1 cellular context compared by ENCODE assay signal in the genomic region with DNA sequence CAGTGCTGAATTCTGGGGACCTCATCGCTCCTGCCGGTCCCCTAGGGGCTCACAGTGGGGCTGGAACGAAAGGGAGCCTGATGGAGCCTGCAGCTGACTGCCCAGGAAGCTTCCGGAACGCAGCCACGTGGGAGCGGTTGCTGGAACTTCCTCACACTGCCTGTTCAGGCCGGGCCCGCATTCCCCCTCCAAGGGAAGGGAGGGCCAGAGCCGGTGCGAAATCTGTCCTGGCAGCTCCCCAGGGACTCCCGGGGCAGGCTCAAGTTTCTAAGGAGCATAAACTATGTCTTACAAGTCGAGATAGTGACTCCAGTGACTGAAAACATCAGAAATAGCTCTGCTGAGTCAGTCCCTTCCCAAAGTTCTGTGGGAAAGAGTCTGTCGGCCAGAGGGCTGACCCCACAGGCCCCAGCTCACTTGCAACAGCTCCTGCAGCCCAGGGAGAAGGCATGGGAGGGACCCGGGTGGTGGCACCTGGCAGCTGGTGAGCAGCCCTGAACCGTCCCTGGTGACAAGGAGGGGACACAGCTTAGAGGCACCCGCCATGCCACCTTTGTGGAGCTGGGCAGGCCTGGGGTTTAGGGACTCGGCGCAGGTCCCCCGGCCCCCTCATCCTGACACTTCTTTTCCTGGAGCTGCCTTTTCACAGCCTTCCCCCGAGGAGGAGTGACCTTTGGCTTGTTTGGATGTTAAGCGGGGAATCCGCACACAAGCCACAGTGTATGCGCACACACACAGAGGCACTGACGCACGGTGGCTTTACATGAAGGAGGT.
TF ChIP-seq lines count a peak whose summit lies in the region.

No MANE protein-coding gene starts in this region.

TF ChIP-seq in HepG2, 621 proteins besides CTCF, POLR2A, EP300 and RAD21 (continued from another document and continues in another):
- TF ChIP-seq, protein P1, sequence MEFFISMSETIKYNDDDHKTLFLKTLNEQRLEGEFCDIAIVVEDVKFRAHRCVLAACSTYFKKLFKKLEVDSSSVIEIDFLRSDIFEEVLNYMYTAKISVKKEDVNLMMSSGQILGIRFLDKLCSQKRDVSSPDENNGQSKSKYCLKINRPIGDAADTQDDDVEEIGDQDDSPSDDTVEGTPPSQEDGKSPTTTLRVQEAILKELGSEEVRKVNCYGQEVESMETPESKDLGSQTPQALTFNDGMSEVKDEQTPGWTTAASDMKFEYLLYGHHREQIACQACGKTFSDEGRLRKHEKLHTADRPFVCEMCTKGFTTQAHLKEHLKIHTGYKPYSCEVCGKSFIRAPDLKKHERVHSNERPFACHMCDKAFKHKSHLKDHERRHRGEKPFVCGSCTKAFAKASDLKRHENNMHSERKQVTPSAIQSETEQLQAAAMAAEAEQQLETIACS (CRISPR knock-in tag; IDR thresholded peaks at IDR 0.05): no peak
- TF ChIP-seq ZFY (CRISPR knock-in tag; IDR thresholded peaks at IDR 0.05) (peak; percentile 45; the same call in 1 of the 2 replicates), HDAC6 (IDR thresholded peaks at IDR 0.05; ENCODE audit: low read depth, low read length) (no peak), MTA1 (CRISPR knock-in tag; IDR thresholded peaks at IDR 0.05; ENCODE audit: borderline replicate concordance) (peak; percentile 38; the same call in 1 of the 2 replicates), TEF (CRISPR knock-in tag; IDR thresholded peaks at IDR 0.05) (no peak), ZNF160 (CRISPR knock-in tag; IDR thresholded peaks at IDR 0.05) (0 out of 2 replicates have a peak, but pooled peaks have one; percentile 34), MYPOP (CRISPR knock-in tag; IDR thresholded peaks at IDR 0.05) (0 out of 2 replicates have a peak, but pooled peaks have one; percentile 13), ZBTB42 (CRISPR knock-in tag; IDR thresholded peaks at IDR 0.05) (no peak), RBAK (CRISPR knock-in tag; IDR thresholded peaks at IDR 0.05) (0 out of 2 replicates have a peak, but pooled peaks have one; percentile 30), RNF2 (conservative IDR thresholded peaks at IDR 0.05; ENCODE audit: low read depth) (no peak), IRX3 (CRISPR knock-in tag; IDR thresholded peaks at IDR 0.05; ENCODE audit: borderline replicate concordance, low read depth) (no peak), NRL (CRISPR knock-in tag; IDR thresholded peaks at IDR 0.05; ENCODE audit: borderline replicate concordance) (no peak), SP140L (CRISPR knock-in tag; IDR thresholded peaks at IDR 0.05; ENCODE audit: borderline replicate concordance) (no peak), ZSCAN29 (CRISPR knock-in tag; conservative IDR thresholded peaks at IDR 0.05) (no peak), ZBTB3 (CRISPR knock-in tag; IDR thresholded peaks at IDR 0.05; ENCODE audit: borderline replicate concordance, low read depth) (no peak), TBX2 (CRISPR knock-in tag; IDR thresholded peaks at IDR 0.05; ENCODE audit: borderline replicate concordance) (peak; percentile 73; the same call in 1 of the 2 replicates), ZBTB20 (CRISPR knock-in tag; IDR thresholded peaks at IDR 0.05; ENCODE audit: borderline replicate concordance, low read depth) (peak; percentile 65; the same call in 1 of the 2 replicates), ZFX (CRISPR knock-in tag; IDR thresholded peaks at IDR 0.05; ENCODE audit: low read depth) (peak; percentile 47; the same call in 1 of the 2 replicates), SIX4 (CRISPR knock-in tag; IDR thresholded peaks at IDR 0.05) (no peak), ZFYVE20 (CRISPR knock-in tag; IDR thresholded peaks at IDR 0.05; ENCODE audit: borderline replicate concordance, low read depth) (0 out of 2 replicates have a peak, but pooled peaks have one; percentile 24), HNRNPLL (IDR thresholded peaks at IDR 0.05; ENCODE audit: low read depth, low read length, poor library complexity, severe bottlenecking) (no peak), ZNF441 (CRISPR knock-in tag; IDR thresholded peaks at IDR 0.05; ENCODE audit: borderline replicate concordance) (no peak), KDM6A (CRISPR knock-in tag; IDR thresholded peaks at IDR 0.05; ENCODE audit: low read depth) (peak; percentile 47; the same call in 1 of the 2 replicates), YEATS4 (CRISPR knock-in tag; IDR thresholded peaks at IDR 0.05; ENCODE audit: borderline replicate concordance) (peak; percentile 26; the same call in 1 of the 2 replicates), ZNF292 (CRISPR knock-in tag; IDR thresholded peaks at IDR 0.05; ENCODE audit: borderline replicate concordance, low read depth) (peak; percentile 84), ZNF20 (CRISPR knock-in tag; IDR thresholded peaks at IDR 0.05) (no peak), GATAD1 (CRISPR knock-in tag; IDR thresholded peaks at IDR 0.05) (0 out of 2 replicates have a peak, but pooled peaks have one; percentile 40), HDAC1 (CRISPR knock-in tag; IDR thresholded peaks at IDR 0.05) (0 out of 2 replicates have a peak, but pooled peaks have one; percentile 44), BCLAF1 (IDR thresholded peaks at IDR 0.05) (no peak), ZNF629 (CRISPR knock-in tag; conservative IDR thresholded peaks at IDR 0.05) (0 out of 2 replicates have a peak, but pooled peaks have one; percentile 34), ZNF18 (CRISPR knock-in tag; IDR thresholded peaks at IDR 0.05; ENCODE audit: insufficient replicate concordance) (peak; percentile 54), SNAPC2 (CRISPR knock-in tag; IDR thresholded peaks at IDR 0.05) (no peak)
- TF ChIP-seq, protein P2, sequence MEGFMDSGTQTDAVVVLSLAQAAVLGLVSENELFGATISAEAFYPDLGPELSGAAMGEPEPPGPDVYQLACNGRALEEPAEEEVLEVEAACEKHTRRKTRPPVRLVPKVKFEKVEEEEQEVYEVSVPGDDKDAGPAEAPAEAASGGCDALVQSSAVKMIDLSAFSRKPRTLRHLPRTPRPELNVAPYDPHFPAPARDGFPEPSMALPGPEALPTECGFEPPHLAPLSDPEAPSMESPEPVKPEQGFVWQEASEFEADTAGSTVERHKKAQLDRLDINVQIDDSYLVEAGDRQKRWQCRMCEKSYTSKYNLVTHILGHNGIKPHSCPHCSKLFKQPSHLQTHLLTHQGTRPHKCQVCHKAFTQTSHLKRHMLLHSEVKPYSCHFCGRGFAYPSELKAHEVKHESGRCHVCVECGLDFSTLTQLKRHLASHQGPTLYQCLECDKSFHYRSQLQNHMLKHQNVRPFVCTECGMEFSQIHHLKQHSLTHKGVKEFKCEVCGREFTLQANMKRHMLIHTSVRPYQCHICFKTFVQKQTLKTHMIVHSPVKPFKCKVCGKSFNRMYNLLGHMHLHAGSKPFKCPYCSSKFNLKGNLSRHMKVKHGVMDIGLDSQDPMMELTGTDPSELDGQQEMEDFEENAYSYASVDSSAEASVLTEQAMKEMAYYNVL (CRISPR knock-in tag; IDR thresholded peaks at IDR 0.05; ENCODE audit: borderline replicate concordance): peak; percentile 81; the same call in 1 of the 2 replicates
- TF ChIP-seq, protein P3, sequence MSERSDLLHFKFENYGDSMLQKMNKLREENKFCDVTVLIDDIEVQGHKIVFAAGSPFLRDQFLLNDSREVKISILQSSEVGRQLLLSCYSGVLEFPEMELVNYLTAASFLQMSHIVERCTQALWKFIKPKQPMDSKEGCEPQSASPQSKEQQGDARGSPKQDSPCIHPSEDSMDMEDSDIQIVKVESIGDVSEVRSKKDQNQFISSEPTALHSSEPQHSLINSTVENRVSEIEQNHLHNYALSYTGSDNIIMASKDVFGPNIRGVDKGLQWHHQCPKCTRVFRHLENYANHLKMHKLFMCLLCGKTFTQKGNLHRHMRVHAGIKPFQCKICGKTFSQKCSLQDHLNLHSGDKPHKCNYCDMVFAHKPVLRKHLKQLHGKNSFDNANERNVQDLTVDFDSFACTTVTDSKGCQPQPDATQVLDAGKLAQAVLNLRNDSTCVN (CRISPR knock-in tag; IDR thresholded peaks at IDR 0.05; ENCODE audit: borderline replicate concordance): no peak
- TF ChIP-seq, protein P4, sequence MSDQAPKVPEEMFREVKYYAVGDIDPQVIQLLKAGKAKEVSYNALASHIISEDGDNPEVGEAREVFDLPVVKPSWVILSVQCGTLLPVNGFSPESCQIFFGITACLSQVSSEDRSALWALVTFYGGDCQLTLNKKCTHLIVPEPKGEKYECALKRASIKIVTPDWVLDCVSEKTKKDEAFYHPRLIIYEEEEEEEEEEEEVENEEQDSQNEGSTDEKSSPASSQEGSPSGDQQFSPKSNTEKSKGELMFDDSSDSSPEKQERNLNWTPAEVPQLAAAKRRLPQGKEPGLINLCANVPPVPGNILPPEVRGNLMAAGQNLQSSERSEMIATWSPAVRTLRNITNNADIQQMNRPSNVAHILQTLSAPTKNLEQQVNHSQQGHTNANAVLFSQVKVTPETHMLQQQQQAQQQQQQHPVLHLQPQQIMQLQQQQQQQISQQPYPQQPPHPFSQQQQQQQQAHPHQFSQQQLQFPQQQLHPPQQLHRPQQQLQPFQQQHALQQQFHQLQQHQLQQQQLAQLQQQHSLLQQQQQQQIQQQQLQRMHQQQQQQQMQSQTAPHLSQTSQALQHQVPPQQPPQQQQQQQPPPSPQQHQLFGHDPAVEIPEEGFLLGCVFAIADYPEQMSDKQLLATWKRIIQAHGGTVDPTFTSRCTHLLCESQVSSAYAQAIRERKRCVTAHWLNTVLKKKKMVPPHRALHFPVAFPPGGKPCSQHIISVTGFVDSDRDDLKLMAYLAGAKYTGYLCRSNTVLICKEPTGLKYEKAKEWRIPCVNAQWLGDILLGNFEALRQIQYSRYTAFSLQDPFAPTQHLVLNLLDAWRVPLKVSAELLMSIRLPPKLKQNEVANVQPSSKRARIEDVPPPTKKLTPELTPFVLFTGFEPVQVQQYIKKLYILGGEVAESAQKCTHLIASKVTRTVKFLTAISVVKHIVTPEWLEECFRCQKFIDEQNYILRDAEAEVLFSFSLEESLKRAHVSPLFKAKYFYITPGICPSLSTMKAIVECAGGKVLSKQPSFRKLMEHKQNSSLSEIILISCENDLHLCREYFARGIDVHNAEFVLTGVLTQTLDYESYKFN (CRISPR knock-in tag; conservative IDR thresholded peaks at IDR 0.05): peak; percentile 82
- TF ChIP-seq, protein P5, sequence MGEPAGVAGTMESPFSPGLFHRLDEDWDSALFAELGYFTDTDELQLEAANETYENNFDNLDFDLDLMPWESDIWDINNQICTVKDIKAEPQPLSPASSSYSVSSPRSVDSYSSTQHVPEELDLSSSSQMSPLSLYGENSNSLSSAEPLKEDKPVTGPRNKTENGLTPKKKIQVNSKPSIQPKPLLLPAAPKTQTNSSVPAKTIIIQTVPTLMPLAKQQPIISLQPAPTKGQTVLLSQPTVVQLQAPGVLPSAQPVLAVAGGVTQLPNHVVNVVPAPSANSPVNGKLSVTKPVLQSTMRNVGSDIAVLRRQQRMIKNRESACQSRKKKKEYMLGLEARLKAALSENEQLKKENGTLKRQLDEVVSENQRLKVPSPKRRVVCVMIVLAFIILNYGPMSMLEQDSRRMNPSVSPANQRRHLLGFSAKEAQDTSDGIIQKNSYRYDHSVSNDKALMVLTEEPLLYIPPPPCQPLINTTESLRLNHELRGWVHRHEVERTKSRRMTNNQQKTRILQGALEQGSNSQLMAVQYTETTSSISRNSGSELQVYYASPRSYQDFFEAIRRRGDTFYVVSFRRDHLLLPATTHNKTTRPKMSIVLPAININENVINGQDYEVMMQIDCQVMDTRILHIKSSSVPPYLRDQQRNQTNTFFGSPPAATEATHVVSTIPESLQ (CRISPR knock-in tag; conservative IDR thresholded peaks at IDR 0.05): no peak
- TF ChIP-seq, protein P6, sequence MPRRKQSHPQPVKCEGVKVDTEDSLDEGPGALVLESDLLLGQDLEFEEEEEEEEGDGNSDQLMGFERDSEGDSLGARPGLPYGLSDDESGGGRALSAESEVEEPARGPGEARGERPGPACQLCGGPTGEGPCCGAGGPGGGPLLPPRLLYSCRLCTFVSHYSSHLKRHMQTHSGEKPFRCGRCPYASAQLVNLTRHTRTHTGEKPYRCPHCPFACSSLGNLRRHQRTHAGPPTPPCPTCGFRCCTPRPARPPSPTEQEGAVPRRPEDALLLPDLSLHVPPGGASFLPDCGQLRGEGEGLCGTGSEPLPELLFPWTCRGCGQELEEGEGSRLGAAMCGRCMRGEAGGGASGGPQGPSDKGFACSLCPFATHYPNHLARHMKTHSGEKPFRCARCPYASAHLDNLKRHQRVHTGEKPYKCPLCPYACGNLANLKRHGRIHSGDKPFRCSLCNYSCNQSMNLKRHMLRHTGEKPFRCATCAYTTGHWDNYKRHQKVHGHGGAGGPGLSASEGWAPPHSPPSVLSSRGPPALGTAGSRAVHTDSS (CRISPR knock-in tag; conservative IDR thresholded peaks at IDR 0.05): no peak
